ENCODE assay signal across 1 cellular context in genomic region chr3:99693636-99694035, GRCh38.
TF ChIP-seq lines count a peak whose summit lies in the region.

No MANE protein-coding gene starts in this region.

TF ChIP-seq in IMR-90, 13 proteins besides CTCF, POLR2A, EP300 and RAD21 (continued from another document):
- TF ChIP-seq RCOR1 (IDR thresholded peaks at IDR 0.05; ENCODE audit: insufficient replicate concordance, low read length) (no peak), MAZ (IDR thresholded peaks at IDR 0.05; ENCODE audit: borderline replicate concordance, low read depth, low read length) (no peak)
- TF ChIP-seq, protein P1, sequence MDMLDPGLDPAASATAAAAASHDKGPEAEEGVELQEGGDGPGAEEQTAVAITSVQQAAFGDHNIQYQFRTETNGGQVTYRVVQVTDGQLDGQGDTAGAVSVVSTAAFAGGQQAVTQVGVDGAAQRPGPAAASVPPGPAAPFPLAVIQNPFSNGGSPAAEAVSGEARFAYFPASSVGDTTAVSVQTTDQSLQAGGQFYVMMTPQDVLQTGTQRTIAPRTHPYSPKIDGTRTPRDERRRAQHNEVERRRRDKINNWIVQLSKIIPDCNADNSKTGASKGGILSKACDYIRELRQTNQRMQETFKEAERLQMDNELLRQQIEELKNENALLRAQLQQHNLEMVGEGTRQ (IDR thresholded peaks at IDR 0.05; ENCODE audit: low read depth, low read length), result no peak
TF ChIP-seq in IMR-90: peak in this region for 0.
